ENCODE assay signal across 1 cellular context in genomic region chr3:98564282-98565005, GRCh38.
TF ChIP-seq lines count a peak whose summit lies in the region.

No MANE protein-coding gene starts in this region.

TF ChIP-seq in GM12878, 131 proteins besides CTCF, POLR2A, EP300 and RAD21 (continued from another document):
- TF ChIP-seq ZNF217 (IDR thresholded peaks at IDR 0.05): peak; percentile 58; the same call in 1 of the 2 replicates
- TF ChIP-seq IKZF1 (conservative IDR thresholded peaks at IDR 0.05): no peak
- no peak for TF ChIP-seq RAD51 (IDR thresholded peaks at IDR 0.05)
- TF ChIP-seq SREBF2 (IDR thresholded peaks at IDR 0.05; ENCODE audit: low read length): no peak
- TF ChIP-seq JUNB (IDR thresholded peaks at IDR 0.05): no peak
- no peak for TF ChIP-seq PBX3 (IDR thresholded peaks at IDR 0.05; ENCODE audit: insufficient replicate concordance, low read depth, low read length)
TF ChIP-seq in GM12878: peak in this region for 27.
